In genomic region chr9:100104314-100104713, GRCh38 we compare ENCODE assay signal across 21 cellular contexts. TPM values are rescaled to one million over a fixed set of nuclear protein-coding genes. Genes with fewer than 3 reads are reported as not detected.
A peak's percentile ranks its signal among the peaks of the same experiment; 100 is the strongest.
DNase-seq lines count a peak whose midpoint lies in the region; ATAC-seq and TF ChIP-seq lines count a peak whose summit lies in the region.
"Had no signal": no experiment of that assay in that cellular context is flagged by ENCODE, and none has a peak within 500 bp of the region (broad histone marks: within the 10 kb centered on the region; RNA-seq: fewer than 3 reads in every experiment).

No MANE protein-coding gene starts in this region.

- H4K20me1 ChIP-seq in GM23338 (replicated peaks; ENCODE audit: insufficient read depth) = no peaks in the 10 kb centered on the region

- peaks cover 3% of the 10 kb centered on the region for H3K27me3 Mint-ChIP-seq in GM23338 (ENCODE audit: insufficient read depth, low read depth, poor library complexity)
- H3K27me3 Mint-ChIP-seq: activated naive CD4-positive, alpha-beta T cell treated with anti-CD3 and anti-CD28 coated beads, Interleukin-2, amount 50 U/mL, for 24 hours; effector memory CD8-positive, alpha-beta T cell had no signal

- H3K4me3 ChIP-seq in GM23338 = no peak overlapping the region
- H3K4me3 ChIP-seq in HUES48 (ENCODE audit: low read depth, low read length) = no peak overlapping the region
- H3K4me3 ChIP-seq: HAP-1 had no signal

- no peak overlapping the region for H2AFZ ChIP-seq in GM23338

- no peaks in the 10 kb centered on the region for H3K9me2 ChIP-seq in GM23338 (ENCODE audit: insufficient read depth)

- H3K79me2 ChIP-seq in GM23338 (replicated peaks; ENCODE audit: insufficient read depth) = no peaks in the 10 kb centered on the region

- DNase-seq in GM23338 (ENCODE audit: low spot score) (peak; percentile 33), astrocyte of the hippocampus (ENCODE audit: low read depth, low spot score) (peak; percentile 49), kidney glomerular epithelial cell (lab: John Stamatoyannopoulos, UW) (peak; percentile 15), mucosa of gallbladder (ENCODE audit: low spot score) (no peak), NCI-H1694 (lab: John Stamatoyannopoulos, UW) (no peak), NCI-H2107 treated with DMSO at 0.1 percent for 48 hours (lab: John Stamatoyannopoulos, UW; ENCODE audit: unreplicated experiment) (no peak), NCI-H146 (lab: John Stamatoyannopoulos, UW) (no peak)
- DNase-seq: activated CD4-positive, alpha-beta T cell treated with anti-CD3 and anti-CD28 coated beads, Interleukin-2, amount 50 U/mL, for 1 hour; Caco-2; effector memory CD8-positive, alpha-beta T cell; GF-D8; KG1; NCI-H1048; NCI-H2029 treated with DMSO at 0.1 percent for 48 hours; NCI-H446 treated with DMSO at 0.1 percent for 48 hours; nephron progenitor cell; NK-92 treated with Interleukin-12 subunit alpha and Interleukin-12 subunit beta, amount 100 ng/mL, for 24 hours; stimulated activated CD4-positive, alpha-beta T cell treated with anti-CD3 and anti-CD28 coated beads, Interleukin-4, amount 100 ng/mL, for 24 hours had no signal

- H3K9me3 ChIP-seq in HUES48 (ENCODE audit: control insufficient read depth, insufficient read depth, low read length) = no peaks in the 10 kb centered on the region
- H3K9me3 ChIP-seq: Caco-2, HAP-1 had no signal

- peaks cover 11% of the 10 kb centered on the region for H3K4me1 Mint-ChIP-seq in GM23338

- H3K4me2 ChIP-seq in GM23338 = no peak overlapping the region

- H3F3A ChIP-seq in GM23338 (replicated peaks; ENCODE audit: low read depth) = no peaks in the 10 kb centered on the region

- H3K4me1 ChIP-seq in GM23338 (ENCODE audit: insufficient read depth) (peaks cover 11% of the 10 kb centered on the region; the same call in 1 of the 2 replicates), HUES48 (ENCODE audit: control insufficient read depth, insufficient read depth, low read length) (peaks cover 18% of the 10 kb centered on the region)
- H3K4me1 ChIP-seq: Caco-2 had no signal

- no peak for TF ChIP-seq CTCF in GM23338 (conservative IDR thresholded peaks at IDR 0.05; ENCODE audit: low read depth in 2 of 2)

- H3K9ac ChIP-seq in HUES48 (ENCODE audit: low read depth, low read length) = no peak overlapping the region

- H3K27ac ChIP-seq in GM23338 (ENCODE audit: low read depth) = no peak overlapping the region
- peak overlapping the region; percentile 38 for H3K27ac ChIP-seq in HUES48 (ENCODE audit: low read depth, low read length)

- H3K4me3 Mint-ChIP-seq in GM23338 = no peak overlapping the region
- H3K4me3 Mint-ChIP-seq: activated naive CD4-positive, alpha-beta T cell treated with anti-CD3 and anti-CD28 coated beads, Interleukin-2, amount 50 U/mL, for 24 hours; effector memory CD8-positive, alpha-beta T cell; nephron progenitor cell had no signal

- H3K36me3 ChIP-seq in GM23338 (ENCODE audit: insufficient read depth) = no peaks in the 10 kb centered on the region
- peaks cover 30% of the 10 kb centered on the region for H3K36me3 ChIP-seq in HUES48 (ENCODE audit: control insufficient read depth, insufficient read depth, low read length)

- 0 out of 2 replicates have a peak overlapping the region, but pooled peaks have one; percentile 36 for H3K27ac Mint-ChIP-seq in GM23338
- H3K27ac Mint-ChIP-seq: activated naive CD4-positive, alpha-beta T cell treated with anti-CD3 and anti-CD28 coated beads, Interleukin-2, amount 50 U/mL, for 24 hours; effector memory CD8-positive, alpha-beta T cell; nephron progenitor cell had no signal

- H3K9me3 Mint-ChIP-seq in GM23338 = no peaks in the 10 kb centered on the region
- H3K9me3 Mint-ChIP-seq: activated naive CD4-positive, alpha-beta T cell treated with anti-CD3 and anti-CD28 coated beads, Interleukin-2, amount 50 U/mL, for 24 hours; effector memory CD8-positive, alpha-beta T cell; nephron progenitor cell had no signal

- no peaks in the 10 kb centered on the region for H3K36me3 Mint-ChIP-seq in GM23338 (ENCODE audit: low read depth)

- ATAC-seq in GM23338 = peak; percentile 54
- ATAC-seq: effector memory CD8-positive, alpha-beta T cell had no signal

- H3K27me3 ChIP-seq in GM23338 (ENCODE audit: insufficient read depth) (no peaks in the 10 kb centered on the region), HUES48 (ENCODE audit: control insufficient read depth, insufficient read depth, low read length) (no peaks in the 10 kb centered on the region)

TF ChIP-seq in GM23338, 12 proteins besides CTCF, POLR2A, EP300 and RAD21 (continues in another document):
- TF ChIP-seq JUNB (IDR thresholded peaks at IDR 0.05; ENCODE audit: unreplicated experiment) (no peak), POLR2AphosphoS5 (IDR thresholded peaks at IDR 0.05; ENCODE audit: low read depth) (no peak), EZH2phosphoT487 (IDR thresholded peaks at IDR 0.05; ENCODE audit: unreplicated experiment) (no peak), ZNF462 (CRISPR knock-in tag; IDR thresholded peaks at IDR 0.05) (no peak), CREB1 (CRISPR knock-in tag; IDR thresholded peaks at IDR 0.05; ENCODE audit: low read depth) (no peak), ZNF331 (CRISPR knock-in tag; IDR thresholded peaks at IDR 0.05; ENCODE audit: low read depth) (no peak)

RNA-seq across cellular contexts. Expression of gene INVS, which starts 5.3 kb away (rescaled TPM):
- 8.7 and 12.5 TPM in 2 replicates for total RNA-seq in GM23338 (2014; rRNA removed; shearing (Covaris generic))
- 3.9 and 4.1 TPM in 2 replicates for polyA plus RNA-seq in GM23338 (2016; fragmentation: Nextera tagmentation; extraction: Ambion mirVana)
- total RNA-seq in mucosa of gallbladder = 26.4 TPM

RNA-seq across cellular contexts. Expression of gene ERP44, which starts 5.5 kb away (rescaled TPM):
- 12.0 and 13.0 TPM in 2 replicates for total RNA-seq in GM23338 (2014; rRNA removed; shearing (Covaris generic))
- 18.8 and 24.1 TPM in 2 replicates for polyA plus RNA-seq in GM23338 (2016; fragmentation: Nextera tagmentation; extraction: Ambion mirVana)
- 26.3 TPM for total RNA-seq in mucosa of gallbladder

Comparison
In these comparisons a context has a peak if more than half of its experiments do, and no peak if none do; other contexts are left out.
1. DNase-seq: peak in GM23338 (single experiment), astrocyte of the hippocampus (single experiment) and kidney glomerular epithelial cell (single experiment); none in mucosa of gallbladder (single experiment), NCI-H1694 (single experiment), NCI-H2107 treated with DMSO at 0.1 percent for 48 hours (single experiment) and NCI-H146 (single experiment).